Comparison of ENCODE assay signal across 25 cellular contexts in genomic region chr2:65551528-65551927, GRCh38.
"Had no signal": no experiment of that assay in that cellular context is flagged by ENCODE, and none has a peak within 500 bp of the region (broad histone marks: within the 10 kb centered on the region; RNA-seq: fewer than 3 reads in every experiment).

No MANE protein-coding gene starts in this region.

- H3K4me3 ChIP-seq: colonic mucosa, esophagus squamous epithelium, gastrocnemius medialis, heart right ventricle, left lung, lower lobe of right lung, mucosa of descending colon had no signal

- H3K36me3 ChIP-seq: colonic mucosa, esophagus squamous epithelium, gastrocnemius medialis, heart right ventricle, left lung, lower lobe of right lung had no signal

- H3K4me1 ChIP-seq: colonic mucosa, lower lobe of right lung had no signal

- H3K27me3 ChIP-seq: colonic mucosa, gastrocnemius medialis, heart right ventricle, left lung had no signal

- DNase-seq: colonic mucosa; cortex of kidney; effector CD8-positive, alpha-beta T cell; effector memory CD8-positive, alpha-beta T cell; endodermal cell; erythroblast; esophagus squamous epithelium; foreskin fibroblast; foreskin melanocyte; gastrocnemius medialis; glutamatergic neuron; head of caudate nucleus; heart right ventricle; hippocampal formation; left cardiac atrium; left lung; left ventricle myocardium superior; lower lobe of right lung; mesenchymal stem cell; mucosa of descending colon; naive B cell had no signal

- FAIRE-seq: endometrium, keratinocyte had no signal

- H3K27ac ChIP-seq: colonic mucosa, epithelial cell of prostate, esophagus squamous epithelium, gastrocnemius medialis, heart right ventricle, left lung, lower lobe of right lung had no signal

- ATAC-seq: effector memory CD8-positive, alpha-beta T cell; esophagus mucosa; gastrocnemius medialis; heart right ventricle; left cardiac atrium; left lung; left ventricle myocardium superior; lower lobe of right lung; mucosa of descending colon had no signal

- H3K9me3 ChIP-seq: colonic mucosa, esophagus squamous epithelium, gastrocnemius medialis, heart right ventricle, left lung, lower lobe of right lung, mucosa of descending colon had no signal
